Comparison of ENCODE assay signal across 1 cellular context in genomic region chr2:64859208-64860161, GRCh38.
A peak's percentile ranks its signal among the peaks of the same experiment; 100 is the strongest.
TF ChIP-seq lines count a peak whose summit lies in the region.

No MANE protein-coding gene starts in this region.

TF ChIP-seq in K562, 482 proteins besides CTCF, POLR2A, EP300 and RAD21 (continued from another document and continues in another):
- TF ChIP-seq ZSCAN29 (IDR thresholded peaks at IDR 0.05) (no peak), AFF4 (CRISPR knock-in tag; IDR thresholded peaks at IDR 0.05) (peak; percentile 36; the same call in 1 of the 2 replicates), VEZF1 (CRISPR knock-in tag; IDR thresholded peaks at IDR 0.05) (peak; percentile 85), ZNF41 (CRISPR knock-in tag; conservative IDR thresholded peaks at IDR 0.05) (no peak), MYNN (IDR thresholded peaks at IDR 0.05) (no peak), MYNN (CRISPR knock-in tag; IDR thresholded peaks at IDR 0.05) (no peak), CREBBP (IDR thresholded peaks at IDR 0.05; ENCODE audit: low read depth, low read length) (no peak), ZNF23 (CRISPR knock-in tag; IDR thresholded peaks at IDR 0.05) (no peak), DPF2 (IDR thresholded peaks at IDR 0.05) (0 out of 2 replicates have a peak, but pooled peaks have one; percentile 10), POLR2H (tag; IDR thresholded peaks at IDR 0.05; ENCODE audit: low read depth) (no peak), ESRRA (IDR thresholded peaks at IDR 0.05; ENCODE audit: borderline replicate concordance, low read depth) (peak; percentile 99), ZBTB17 (CRISPR knock-in tag; IDR thresholded peaks at IDR 0.05) (peak; percentile 45; the same call in 1 of the 2 replicates), LCOR (CRISPR knock-in tag; IDR thresholded peaks at IDR 0.05) (no peak), FOSL1 (tag; conservative IDR thresholded peaks at IDR 0.05) (peak; percentile 56), L3MBTL2 (IDR thresholded peaks at IDR 0.05) (peak; percentile 88), FOXO4 (CRISPR knock-in tag; IDR thresholded peaks at IDR 0.05) (no peak), PHB2 (IDR thresholded peaks at IDR 0.05; ENCODE audit: low read depth) (no peak), NUFIP1 (IDR thresholded peaks at IDR 0.05; ENCODE audit: partially characterized antibody) (no peak), TAL1 (IDR thresholded peaks at IDR 0.05) (no peak), SREBF2 (CRISPR knock-in tag; IDR thresholded peaks at IDR 0.05) (no peak), TBL1XR1 (IDR thresholded peaks at IDR 0.05; ENCODE audit: low read length in 2 of 2) (0 out of 4 replicates have a peak, but pooled peaks have one; percentile 4 to 38), BRF2 (IDR thresholded peaks at IDR 0.05; ENCODE audit: borderline replicate concordance, insufficient read depth, insufficient read length) (no peak), KDM1A (IDR thresholded peaks at IDR 0.05) (0 out of 4 replicates have a peak, but pooled peaks have one; percentile 12 to 24), ZBED1 (IDR thresholded peaks at IDR 0.05) (no peak), BCOR (IDR thresholded peaks at IDR 0.05) (peak; percentile 75; the same call in 1 of the 2 replicates), ETS1 (conservative IDR thresholded peaks at IDR 0.05; ENCODE audit: control insufficient read depth, low read depth, low read length) (no peak), TAF15 (IDR thresholded peaks at IDR 0.05; ENCODE audit: low read depth, low read length) (no peak), RBM25 (IDR thresholded peaks at IDR 0.05; ENCODE audit: low read depth, low read length, severe bottlenecking) (peak; percentile 47), KDM4B (IDR thresholded peaks at IDR 0.05; ENCODE audit: borderline replicate concordance in 2 of 2, low read depth in 1 of 2) (peak in 1 of 2 experiments; percentile 22; a peak in 1 of 4 replicates), HNRNPL (IDR thresholded peaks at IDR 0.05; ENCODE audit: low read depth, low read length) (peak; percentile 29; the same call in 1 of the 2 replicates), PKNOX1 (IDR thresholded peaks at IDR 0.05) (no peak), ZNF395 (CRISPR knock-in tag; IDR thresholded peaks at IDR 0.05) (peak; percentile 78), HNRNPLL (IDR thresholded peaks at IDR 0.05; ENCODE audit: low read depth, low read length, poor library complexity, severe bottlenecking) (no peak), MXD1 (CRISPR knock-in tag; IDR thresholded peaks at IDR 0.05; ENCODE audit: borderline replicate concordance, poor library complexity, severe bottlenecking) (no peak), EGR1 (conservative IDR thresholded peaks at IDR 0.05) (peak; percentile 65), TCF15 (CRISPR knock-in tag; IDR thresholded peaks at IDR 0.05) (no peak), TFAP4 (CRISPR knock-in tag; IDR thresholded peaks at IDR 0.05; ENCODE audit: borderline replicate concordance) (peak; percentile 92), YY1 (IDR thresholded peaks at IDR 0.05; ENCODE audit: borderline replicate concordance in 1 of 3, control insufficient read depth in 1 of 3, extremely low read depth in 1 of 3, insufficient read depth in 3 of 3, insufficient read length in 1 of 3, insufficient replicate concordance in 2 of 3, low read depth in 1 of 3, low read length in 2 of 3) (peak in 2 of 3 experiments; percentile 21 to 68), RBFOX2 (IDR thresholded peaks at IDR 0.05; ENCODE audit: low read depth, low read length) (peak; percentile 87), CEBPG (CRISPR knock-in tag; IDR thresholded peaks at IDR 0.05) (no peak; the same call in 1 of the 2 replicates), CEBPG (tag; conservative IDR thresholded peaks at IDR 0.05 in 1 of 2, IDR thresholded peaks at IDR 0.05 in 1 of 2) (peak in 1 of 2 experiments; percentile 78; a peak in 2 of 4 replicates), HMGXB4 (CRISPR knock-in tag; IDR thresholded peaks at IDR 0.05) (no peak), PPARD (CRISPR knock-in tag; IDR thresholded peaks at IDR 0.05) (no peak), ZKSCAN1 (IDR thresholded peaks at IDR 0.05; ENCODE audit: low read depth, low read length) (no peak), CHD1 (IDR thresholded peaks at IDR 0.05; ENCODE audit: low read length) (peak; percentile 33), EZH2 (IDR thresholded peaks at IDR 0.05; ENCODE audit: borderline replicate concordance, low read depth, low read length) (no peak), TRIM24 (IDR thresholded peaks at IDR 0.05) (no peak), MTA2 (IDR thresholded peaks at IDR 0.05; ENCODE audit: low read depth) (no peak), MLLT1 (IDR thresholded peaks at IDR 0.05) (no peak; a peak in 1 of 4 replicates), CEBPB (tag; IDR thresholded peaks at IDR 0.05) (peak; percentile 77), ZNF316 (IDR thresholded peaks at IDR 0.05) (no peak), TOE1 (IDR thresholded peaks at IDR 0.05; ENCODE audit: borderline replicate concordance) (peak; percentile 49; the same call in 1 of the 2 replicates), TOE1 (CRISPR knock-in tag; IDR thresholded peaks at IDR 0.05; ENCODE audit: borderline replicate concordance, low read depth) (no peak)
